12 cellular contexts compared by ENCODE assay signal in the genomic region with DNA sequence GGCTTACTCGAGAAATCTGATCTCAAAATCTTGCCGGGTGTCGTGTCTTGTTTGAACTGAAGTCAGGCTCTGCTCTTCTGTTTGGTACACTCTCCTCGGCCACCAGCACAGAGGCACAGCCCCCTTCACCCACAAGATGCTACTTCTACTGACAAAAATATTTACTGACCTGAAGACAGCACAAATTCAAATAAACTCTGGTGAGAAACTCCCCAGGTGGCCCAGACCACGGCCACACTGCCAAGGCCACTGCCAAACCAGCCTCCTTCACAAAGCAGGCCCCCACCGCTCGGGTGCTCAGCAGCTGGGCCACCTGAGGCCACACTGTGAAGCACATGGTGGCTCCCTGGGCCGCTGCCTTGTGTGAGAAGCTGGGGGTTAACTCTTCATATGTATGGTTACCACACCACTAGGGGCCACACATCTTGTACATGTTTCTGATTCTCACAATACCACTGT.
DNase-seq lines count a peak whose midpoint lies in the region; ATAC-seq, FAIRE-seq and TF ChIP-seq lines count a peak whose summit lies in the region.
"Had no signal": no experiment of that assay in that cellular context is flagged by ENCODE, and none has a peak within 500 bp of the region (broad histone marks: within the 10 kb centered on the region; RNA-seq: fewer than 3 reads in every experiment).

No MANE protein-coding gene starts in this region.

- TF ChIP-seq POLR2A in gastroesophageal sphincter (IDR thresholded peaks at IDR 0.05), result no peak
- TF ChIP-seq POLR2A in stomach (IDR thresholded peaks at IDR 0.05), result no peak

- H3K36me3 ChIP-seq in gastroesophageal sphincter, result no peaks in the 10 kb centered on the region
- no peaks in the 10 kb centered on the region for H3K36me3 ChIP-seq in stomach

- no peaks in the 10 kb centered on the region for H3K27me3 ChIP-seq in gastroesophageal sphincter
- H3K27me3 ChIP-seq in stomach, result no peaks in the 10 kb centered on the region

- H3K9me3 ChIP-seq in gastroesophageal sphincter (no peaks in the 10 kb centered on the region), stomach (no peaks in the 10 kb centered on the region)
- H3K9me3 ChIP-seq: A549 had no signal

- H3K27me3 Mint-ChIP-seq in activated CD4-positive, alpha-beta T cell treated with anti-CD3 and anti-CD28 coated beads, Interleukin-2, amount 10 ng/mL, durations not matched to agents 24 days and 14 days, result peaks cover 15% of the 10 kb centered on the region
- H3K27me3 Mint-ChIP-seq in activated CD4-positive, alpha-beta memory T cell treated with anti-CD3 and anti-CD28 coated beads for 36 hours, result peaks cover 3% of the 10 kb centered on the region
- H3K27me3 Mint-ChIP-seq: stimulated activated memory B cell treated with anti-CD40 and anti-IgM and Interleukin-4, amounts not matched to agents 10 μg/mL and 1 μg/mL and 100 μg/mL, for 72 hours had no signal

- peak overlapping the region; percentile 22 for H3K4me3 Mint-ChIP-seq in activated CD4-positive, alpha-beta T cell treated with anti-CD3 and anti-CD28 coated beads, Interleukin-2, amount 10 ng/mL, durations not matched to agents 24 days and 14 days
- no peak overlapping the region for H3K4me3 Mint-ChIP-seq in activated CD4-positive, alpha-beta memory T cell treated with anti-CD3 and anti-CD28 coated beads for 36 hours
- H3K4me3 Mint-ChIP-seq: stimulated activated memory B cell treated with anti-CD40 and anti-IgM and Interleukin-4, amounts not matched to agents 10 μg/mL and 1 μg/mL and 100 μg/mL, for 72 hours had no signal

- ATAC-seq in gastroesophageal sphincter, result peak; percentile 6
- ATAC-seq: A549; stimulated activated memory B cell treated with anti-CD40 and anti-IgM and Interleukin-4, amounts not matched to agents 10 μg/mL and 1 μg/mL and 100 μg/mL, for 72 hours had no signal

- CTCF ChIA-PET in activated CD4-positive, alpha-beta memory T cell treated with anti-CD3 and anti-CD28 coated beads for 36 hours (lab: Charles Lee), result interaction anchor here (0.6 to 1.4 kb wide), 5 partner anchors 73 to 254 kb away, joined by 3 to 4 read pairs (median 4); partner anchors contain the start of gene TGFBR3

- peaks cover 10% of the 10 kb centered on the region for H3K9me3 Mint-ChIP-seq in activated CD4-positive, alpha-beta T cell treated with anti-CD3 and anti-CD28 coated beads, Interleukin-2, amount 10 ng/mL, durations not matched to agents 24 days and 14 days
- H3K9me3 Mint-ChIP-seq in activated CD4-positive, alpha-beta memory T cell treated with anti-CD3 and anti-CD28 coated beads for 36 hours, result no peaks in the 10 kb centered on the region
- H3K9me3 Mint-ChIP-seq: stimulated activated memory B cell treated with anti-CD40 and anti-IgM and Interleukin-4, amounts not matched to agents 10 μg/mL and 1 μg/mL and 100 μg/mL, for 72 hours had no signal

- TF ChIP-seq EP300 in gastroesophageal sphincter (IDR thresholded peaks at IDR 0.05), result no peak
- no peak for TF ChIP-seq EP300 in stomach (IDR thresholded peaks at IDR 0.05)

- peak overlapping the region; percentile 4 for H3K27ac Mint-ChIP-seq in activated CD4-positive, alpha-beta T cell treated with anti-CD3 and anti-CD28 coated beads, Interleukin-2, amount 10 ng/mL, durations not matched to agents 24 days and 14 days
- H3K27ac Mint-ChIP-seq in activated CD4-positive, alpha-beta memory T cell treated with anti-CD3 and anti-CD28 coated beads for 36 hours, result no peak overlapping the region

- H3K27ac ChIP-seq in gastroesophageal sphincter (peak overlapping the region in 3 of 4 donors; percentile 71 to 74 (median 74)), stomach (peak overlapping the region in 3 of 5 donors; percentile 32 to 69 (median 64))
- H3K27ac ChIP-seq: A549 had no signal

- 44 to 47% methylated on average over 4 to 7 of the region's 8 CpGs for WGBS in gastroesophageal sphincter (ENCODE audit: low coverage in 1 of 2), 2 donors
- 46 to 70% (median 65%) methylated on average over 7 to 8 of the region's 8 CpGs for WGBS in stomach, 5 donors

- H3K36me3 Mint-ChIP-seq in activated CD4-positive, alpha-beta T cell treated with anti-CD3 and anti-CD28 coated beads, Interleukin-2, amount 10 ng/mL, durations not matched to agents 24 days and 14 days (ENCODE audit: low read depth), result peaks cover 8% of the 10 kb centered on the region
- H3K36me3 Mint-ChIP-seq in activated CD4-positive, alpha-beta memory T cell treated with anti-CD3 and anti-CD28 coated beads for 36 hours, result peaks cover 2% of the 10 kb centered on the region
- H3K36me3 Mint-ChIP-seq: stimulated activated memory B cell treated with anti-CD40 and anti-IgM and Interleukin-4, amounts not matched to agents 10 μg/mL and 1 μg/mL and 100 μg/mL, for 72 hours had no signal

- H3K4me1 Mint-ChIP-seq in activated CD4-positive, alpha-beta T cell treated with anti-CD3 and anti-CD28 coated beads, Interleukin-2, amount 10 ng/mL, durations not matched to agents 24 days and 14 days, result peaks cover 49% of the 10 kb centered on the region
- peaks cover 47% of the 10 kb centered on the region for H3K4me1 Mint-ChIP-seq in activated CD4-positive, alpha-beta memory T cell treated with anti-CD3 and anti-CD28 coated beads for 36 hours (ENCODE audit: low read depth)

- H3K4me1 ChIP-seq in gastroesophageal sphincter, result peaks cover 31 to 91% (median 50%) of the 10 kb centered on the region in 3 donors
- H3K4me1 ChIP-seq in stomach, result peaks cover 12 to 61% (median 36%) of the 10 kb centered on the region in 4 donors

- no peak overlapping the region for H3K4me3 ChIP-seq in gastroesophageal sphincter
- no peak overlapping the region for H3K4me3 ChIP-seq in stomach
- H3K4me3 ChIP-seq: A549, coronary artery had no signal

- peak; percentile 70 for DNase-seq in activated CD4-positive, alpha-beta T cell treated with anti-CD3 and anti-CD28 coated beads, Interleukin-2, amount 10 ng/mL, durations not matched to agents 24 days and 14 days
- DNase-seq in activated CD4-positive, alpha-beta T cell treated with anti-CD3 and anti-CD28 coated beads for 1 hour, result no peak
- peak; percentile 21 for DNase-seq in activated CD4-positive, alpha-beta memory T cell treated with anti-CD3 and anti-CD28 coated beads for 36 hours
- no peak for DNase-seq in stomach
- no peak for DNase-seq in T1000 (lab: John Stamatoyannopoulos, UW)
- DNase-seq in activated CD4-positive, CD25-positive, alpha-beta regulatory T cell treated with anti-CD3 and anti-CD28 coated beads, Interleukin-2, amount 50 U/mL, for 72 hours, result no peak
- no peak for DNase-seq in GM19239 (ENCODE audit: insufficient read length, low spot score)
- DNase-seq: NCI-H345 had no signal

- no peak for FAIRE-seq in GM19239 (lab: Jason Lieb, UNC)
- FAIRE-seq: A549 had no signal

- POLR2A ChIA-PET in activated CD4-positive, alpha-beta memory T cell treated with anti-CD3 and anti-CD28 coated beads for 36 hours (lab: Charles Lee), result interaction anchor here (0.8 to 1.2 kb wide), 3 partner anchors 74 to 92 kb away, joined by 3 to 4 read pairs (median 3); no protein-coding TSS in a partner anchor

- TF ChIP-seq CTCF in gastroesophageal sphincter (IDR thresholded peaks at IDR 0.05) (no peak), stomach (IDR thresholded peaks at IDR 0.05) (no peak)

- intact Hi-C loops in activated CD4-positive, alpha-beta T cell treated with anti-CD3 and anti-CD28 coated beads, Interleukin-2, amount 10 ng/mL, durations not matched to agents 24 days and 14 days (cut with micrococcal nuclease), result no loop called here
- intact Hi-C loops in activated CD4-positive, alpha-beta memory T cell treated with anti-CD3 and anti-CD28 coated beads for 36 hours (cut with micrococcal nuclease), result loop anchor here (2.0 to 10.0 kb wide), 3 partner anchors 679 to 785 kb away; partner anchors contain the start of gene GFI1
- intact Hi-C loops in stomach (cut with DNase I; ENCODE audit: low total_unique reads), result no loop called here

Comparison
In these comparisons a context has a peak if more than half of its experiments do, and no peak if none do; other contexts are left out.
1. DNase-seq: peak in activated CD4-positive, alpha-beta T cell treated with anti-CD3 and anti-CD28 coated beads, Interleukin-2, amount 10 ng/mL, durations not matched to agents 24 days and 14 days (single experiment) and activated CD4-positive, alpha-beta memory T cell treated with anti-CD3 and anti-CD28 coated beads for 36 hours (single experiment); none in activated CD4-positive, alpha-beta T cell treated with anti-CD3 and anti-CD28 coated beads for 1 hour (single experiment), stomach (single experiment), T1000 (single experiment), activated CD4-positive, CD25-positive, alpha-beta regulatory T cell treated with anti-CD3 and anti-CD28 coated beads, Interleukin-2, amount 50 U/mL, for 72 hours (single experiment) and GM19239 (single experiment).